ENCODE assay signal across 8 cellular contexts in genomic region chr16:56519459-56520250, GRCh38. TPM values are rescaled to one million over a fixed set of nuclear protein-coding genes. Genes with fewer than 3 reads are reported as not detected.
A peak's percentile ranks its signal among the peaks of the same experiment; 100 is the strongest.
DNase-seq lines count a peak whose midpoint lies in the region; ATAC-seq and TF ChIP-seq lines count a peak whose summit lies in the region.

A gene with protein sequence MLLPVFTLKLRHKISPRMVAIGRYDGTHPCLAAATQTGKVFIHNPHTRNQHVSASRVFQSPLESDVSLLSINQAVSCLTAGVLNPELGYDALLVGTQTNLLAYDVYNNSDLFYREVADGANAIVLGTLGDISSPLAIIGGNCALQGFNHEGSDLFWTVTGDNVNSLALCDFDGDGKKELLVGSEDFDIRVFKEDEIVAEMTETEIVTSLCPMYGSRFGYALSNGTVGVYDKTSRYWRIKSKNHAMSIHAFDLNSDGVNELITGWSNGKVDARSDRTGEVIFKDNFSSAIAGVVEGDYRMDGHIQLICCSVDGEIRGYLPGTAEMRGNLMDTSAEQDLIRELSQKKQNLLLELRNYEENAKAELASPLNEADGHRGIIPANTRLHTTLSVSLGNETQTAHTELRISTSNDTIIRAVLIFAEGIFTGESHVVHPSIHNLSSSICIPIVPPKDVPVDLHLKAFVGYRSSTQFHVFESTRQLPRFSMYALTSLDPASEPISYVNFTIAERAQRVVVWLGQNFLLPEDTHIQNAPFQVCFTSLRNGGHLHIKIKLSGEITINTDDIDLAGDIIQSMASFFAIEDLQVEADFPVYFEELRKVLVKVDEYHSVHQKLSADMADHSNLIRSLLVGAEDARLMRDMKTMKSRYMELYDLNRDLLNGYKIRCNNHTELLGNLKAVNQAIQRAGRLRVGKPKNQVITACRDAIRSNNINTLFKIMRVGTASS (minus strand): TSS chr16:56520024. CDS start chr16:56519862, 162 bp downstream.

- H3K9ac ChIP-seq in rectal smooth muscle tissue (ENCODE audit: low read length), result peak within 1 kb of the TSS; percentile 89

- peak within 1 kb of the TSS; percentile 91 for H3K4me3 ChIP-seq in astrocyte of the cerebellum (ENCODE audit: low read depth, low read length)
- peak within 1 kb of the TSS; percentile 98 for H3K4me3 ChIP-seq in rectal smooth muscle tissue (ENCODE audit: low read length)
- peak within 1 kb of the TSS; percentile 79 to 86 for H3K4me3 ChIP-seq in vagina

- ATAC-seq in GM18505 (IDR thresholded peaks at IDR 0.05; ENCODE audit: unreplicated experiment), result peak; percentile 91
- peak; percentile 78 for ATAC-seq in HG02970 (IDR thresholded peaks at IDR 0.05; ENCODE audit: low FRiP score, unreplicated experiment)

- TF ChIP-seq CTCF in astrocyte of the cerebellum (IDR thresholded peaks at IDR 0.05; ENCODE audit: low read depth, low read length, missing control alignments), result no peak
- peak in 2 of 3 experiments; percentile 3 to 16 for TF ChIP-seq CTCF in vagina (IDR thresholded peaks at IDR 0.05)

- no peaks in the 10 kb centered on the region for H3K4me1 ChIP-seq in rectal smooth muscle tissue (ENCODE audit: control insufficient read depth, insufficient read depth, low read length)
- peaks cover 54% of the 10 kb centered on the region for H3K4me1 ChIP-seq in vagina

- DNase-seq in NCI-H2029 (lab: John Stamatoyannopoulos, UW), result peak; percentile 32
- peak; percentile 84 for DNase-seq in T-helper 9 cell
- peak; percentile 65 for DNase-seq in astrocyte of the cerebellum (ENCODE audit: low read depth)
- DNase-seq in hepatic stellate cell (ENCODE audit: low spot score), result peak; percentile 94
- DNase-seq in vagina (ENCODE audit: extremely low spot score in 2 of 2), result peak in 1 of 2 donors; percentile 90

- H3K27ac ChIP-seq in rectal smooth muscle tissue (ENCODE audit: low read depth, low read length), result peak within 1 kb of the TSS; percentile 93
- peak within 1 kb of the TSS; percentile 91 for H3K27ac ChIP-seq in vagina

- H3K36me3 ChIP-seq in rectal smooth muscle tissue (ENCODE audit: control insufficient read depth, insufficient read depth, low read length) (no peaks in the 10 kb centered on the region), vagina (no peaks in the 10 kb centered on the region)

- intact Hi-C loops in vagina (cut with DNase I), result loop anchor here (10.0 kb wide), 1 partner anchor 185 kb away; no protein-coding TSS in a partner anchor

- H3K27me3 ChIP-seq in rectal smooth muscle tissue (ENCODE audit: control insufficient read depth, insufficient read depth, low read length) (no peaks in the 10 kb centered on the region), vagina (no peaks in the 10 kb centered on the region)

- no peaks in the 10 kb centered on the region for H3K9me3 ChIP-seq in vagina

- in situ Hi-C loops in astrocyte of the cerebellum (cut with HindIII; ENCODE audit: low sequenced_read_pairs), result no loop called here

- TF ChIP-seq POLR2A in GM18505 (IDR thresholded peaks at IDR 0.05; ENCODE audit: borderline replicate concordance, extremely low read depth, insufficient read depth, insufficient read length) (peak; percentile 94), vagina (IDR thresholded peaks at IDR 0.05) (peak in 1 of 2 donors; percentile 68)

RNA-seq across cellular contexts. Expression of the gene that starts here (rescaled TPM):
- total RNA-seq in vagina, result 89.9 TPM
